25 cellular contexts compared by ENCODE assay signal in the genomic region with DNA sequence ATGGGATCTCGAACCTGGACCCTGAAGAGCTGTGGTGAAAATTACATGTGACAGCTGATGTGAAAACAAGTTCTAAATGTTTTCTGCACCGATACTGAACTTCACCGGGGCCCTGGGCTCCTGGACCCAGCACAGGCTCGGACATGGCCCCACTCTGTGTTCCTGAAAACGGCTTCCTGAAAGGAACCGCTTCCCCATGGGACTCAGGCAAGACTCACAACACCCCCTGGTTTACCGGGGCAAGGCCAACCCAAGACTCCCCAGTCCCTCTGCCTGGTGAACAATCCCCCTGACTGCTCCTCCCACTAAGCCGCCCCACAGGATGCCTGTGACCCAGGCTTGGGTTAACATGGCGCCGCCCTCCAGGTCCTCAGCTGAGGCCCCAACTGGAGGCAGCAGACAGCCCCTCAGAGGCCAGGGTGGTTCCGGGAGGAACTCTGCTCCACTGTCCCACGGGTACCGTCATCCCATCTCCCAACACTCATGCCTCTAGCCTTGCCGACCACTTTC.
"Had no signal": no experiment of that assay in that cellular context is flagged by ENCODE, and none has a peak within 500 bp of the region (broad histone marks: within the 10 kb centered on the region; RNA-seq: fewer than 3 reads in every experiment).

No MANE protein-coding gene starts in this region.

- H3K36me3 ChIP-seq: brain microvascular endothelial cell had no signal

- DNase-seq: activated CD4-positive, alpha-beta memory T cell treated with anti-CD3 and anti-CD28 coated beads for 36 hours; activated CD4-positive, alpha-beta T cell treated with anti-CD3 and anti-CD28 coated beads for 36 hours; activated CD4-positive, alpha-beta T cell treated with anti-CD3 and anti-CD28 coated beads, Interleukin-2, amount 10 ng/mL, durations not matched to agents 24 days and 14 days; activated CD4-positive, CD25-positive, alpha-beta regulatory T cell; activated CD4-positive, CD25-positive, alpha-beta regulatory T cell treated with anti-CD3 and anti-CD28 coated beads, Interleukin-2, amount 50 U/mL, for 72 hours; activated CD8-positive, alpha-beta memory T cell treated with anti-CD3 and anti-CD28 coated beads, Interleukin-2, amount 10 ng/mL, durations not matched to agents 7 days and 5 days; activated CD8-positive, alpha-beta memory T cell treated with anti-CD3 and anti-CD28 coated beads, Interleukin-2, amount 50 U/mL, for 4 hours; activated CD8-positive, alpha-beta T cell treated with anti-CD3 and anti-CD28 coated beads, Interleukin-2, amount 10 ng/mL, durations not matched to agents 7 days and 5 days; activated gamma-delta T cell treated with Interleukin-2 at 50 U/mL for 16 hours; activated naive CD4-positive, alpha-beta T cell treated with anti-CD3 and anti-CD28 coated beads, Interleukin-2, amount 50 U/mL, for 16 hours; activated naive CD4-positive, alpha-beta T cell treated with Interleukin-2 at 50 U/mL for 16 hours; activated T-cell treated with anti-CD3 and anti-CD28 coated beads, Interleukin-2, amount 50 U/mL, for 1 hour; activated T-cell treated with anti-CD3 and anti-CD28 coated beads, Interleukin-2, amount 50 U/mL, for 48 hours; amniotic stem cell; anterior cingulate cortex; brain microvascular endothelial cell; effector memory CD4-positive, alpha-beta T cell; endodermal cell; foreskin fibroblast; head of caudate nucleus; T-helper 1 cell; T-helper 17 cell had no signal

- H3K27ac ChIP-seq: brain microvascular endothelial cell, coronary artery, dorsolateral prefrontal cortex had no signal

- H3K4me3 ChIP-seq: coronary artery, dorsolateral prefrontal cortex had no signal

- ATAC-seq: activated CD4-positive, alpha-beta T cell treated with anti-CD3 and anti-CD28 coated beads for 36 hours; activated CD8-positive, alpha-beta memory T cell treated with anti-CD3 and anti-CD28 coated beads, Interleukin-2, amount 10 ng/mL, durations not matched to agents 7 days and 5 days; activated CD8-positive, alpha-beta T cell treated with anti-CD3 and anti-CD28 coated beads, Interleukin-2, amount 10 ng/mL, durations not matched to agents 7 days and 5 days; esophagus mucosa; T-helper 17 cell had no signal

- H3K27me3 ChIP-seq: brain microvascular endothelial cell had no signal
